In the genomic region with DNA sequence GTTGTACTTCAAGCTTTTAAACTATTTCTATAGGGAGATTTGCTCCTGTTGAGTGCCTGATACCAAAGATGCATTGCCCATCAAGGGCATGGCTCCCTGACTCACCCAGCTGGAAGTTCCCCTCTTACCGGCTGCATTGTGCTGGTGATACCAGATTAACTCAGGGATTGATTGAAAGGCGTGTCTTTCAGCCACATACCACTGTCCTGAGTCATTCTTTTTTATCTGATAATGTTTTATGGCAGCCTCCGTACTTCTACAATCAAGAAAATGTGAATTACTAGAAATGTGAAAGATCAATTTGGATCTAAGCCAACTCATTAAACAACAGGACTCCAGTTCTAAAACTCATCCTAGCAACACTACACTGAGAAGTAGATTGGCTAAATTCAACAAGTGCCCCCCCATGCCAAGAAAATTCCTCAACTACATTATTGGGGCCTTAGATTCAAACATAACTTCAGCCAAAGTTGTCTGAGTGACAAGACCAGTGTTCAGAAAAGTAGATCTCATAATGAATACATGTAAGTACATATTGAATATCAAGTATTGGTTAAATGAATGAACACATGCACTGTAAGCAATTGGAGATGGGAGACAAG, we compare ENCODE assay signal across 12 cellular contexts. TPM values are rescaled to one million over a fixed set of nuclear protein-coding genes. Genes with fewer than 3 reads are reported as not detected.
A peak's percentile ranks its signal among the peaks of the same experiment; 100 is the strongest.
DNase-seq lines count a peak whose midpoint lies in the region; ATAC-seq, FAIRE-seq and TF ChIP-seq lines count a peak whose summit lies in the region.
"Had no signal": no experiment of that assay in that cellular context is flagged by ENCODE, and none has a peak within 500 bp of the region (broad histone marks: within the 10 kb centered on the region; RNA-seq: fewer than 3 reads in every experiment).

No MANE protein-coding gene starts in this region.

- H3K27me3 Mint-ChIP-seq in neural progenitor cell (ENCODE audit: insufficient read depth, low read depth) = no peaks in the 10 kb centered on the region
- H3K27me3 Mint-ChIP-seq: activated naive CD8-positive, alpha-beta T cell treated with anti-CD3 and anti-CD28 coated beads, Interleukin-2, amount 10 ng/mL, durations not matched to agents 7 days and 5 days had no signal

- H3K4me3 ChIP-seq in K562 (no peak overlapping the region), neural progenitor cell (no peak overlapping the region), coronary artery (no peak overlapping the region)
- H3K4me3 ChIP-seq: heart left ventricle, skin epidermis had no signal

- no TSS peak for BruUV-seq in K562 (replicated peaks; lab: Mats Ljungman, UMichigan)

- no peak for FAIRE-seq in K562 (lab: Jason Lieb, UNC)

- peaks cover 11% of the 10 kb centered on the region for H3K4me1 Mint-ChIP-seq in neural progenitor cell

- in situ Hi-C loops in Caki2 (cut with HindIII; ENCODE audit: low pct_unique_long_range_greater_than_20kb, low sequenced_read_pairs) (no loop called here), K562 (cut with MboI) (no loop called here)

- no peaks in the 10 kb centered on the region for H3K9me1 ChIP-seq in K562 (ENCODE audit: control insufficient read depth, insufficient read depth, low read length)

- H3K4me3 Mint-ChIP-seq in neural progenitor cell = no peak overlapping the region
- H3K4me3 Mint-ChIP-seq: activated naive CD8-positive, alpha-beta T cell treated with anti-CD3 and anti-CD28 coated beads, Interleukin-2, amount 10 ng/mL, durations not matched to agents 7 days and 5 days had no signal

- H3K4me2 ChIP-seq in K562 (ENCODE audit: insufficient read depth, low read length) (no peak overlapping the region), neural progenitor cell (no peak overlapping the region)

- no peak overlapping the region for H3K27ac Mint-ChIP-seq in neural progenitor cell
- H3K27ac Mint-ChIP-seq: activated naive CD8-positive, alpha-beta T cell treated with anti-CD3 and anti-CD28 coated beads, Interleukin-2, amount 10 ng/mL, durations not matched to agents 7 days and 5 days had no signal

- no peaks in the 10 kb centered on the region for H3F3A ChIP-seq in neural progenitor cell (ENCODE audit: low read depth)

- no peak overlapping the region for H2AFZ ChIP-seq in K562 (ENCODE audit: low read depth, low read length)
- no peak overlapping the region for H2AFZ ChIP-seq in neural progenitor cell (replicated peaks)

- H3K4me1 ChIP-seq in K562 (replicated peaks in 1 of 2; ENCODE audit: control insufficient read depth in 2 of 2, insufficient read depth in 2 of 2, low read length in 2 of 2) = no peaks in the 10 kb centered on the region; a peak in 1 of 5 replicates
- H3K4me1 ChIP-seq in neural progenitor cell = no peaks in the 10 kb centered on the region
- H3K4me1 ChIP-seq: heart left ventricle had no signal

- H3K79me2 ChIP-seq in K562 (ENCODE audit: control insufficient read depth, insufficient read depth, low read length) (no peaks in the 10 kb centered on the region), neural progenitor cell (ENCODE audit: low read depth) (no peaks in the 10 kb centered on the region)

- intact Hi-C loops in K562 (cut with micrococcal nuclease) = no loop called here
- intact Hi-C loops in Right ventricle myocardium superior (cut with DNase I) = no loop called here

- TF ChIP-seq POLR2A in K562 (conservative IDR thresholded peaks at IDR 0.05) = no peak

- TF ChIP-seq EP300 in K562 (IDR thresholded peaks at IDR 0.05; ENCODE audit: low read length) = no peak

- H3K27me3 ChIP-seq in K562 (ENCODE audit: control insufficient read depth in 2 of 2, insufficient read depth in 2 of 2, low read length in 2 of 2) (0 out of 5 replicates have a peak, but pooled peaks cover 0 to 2% of the 10 kb centered on the region in 2 experiments), neural progenitor cell (no peaks in the 10 kb centered on the region)

- POLR2A ChIA-PET in K562 (lab: Yijun Ruan, JAX) = no interaction called here

- H3K27ac ChIP-seq in K562 (ENCODE audit: extremely low read depth, low read depth, low read length) (no peak overlapping the region), neural progenitor cell (no peak overlapping the region), coronary artery (no peak overlapping the region)
- H3K27ac ChIP-seq: heart left ventricle, skin epidermis had no signal

- H3K9me3 ChIP-seq in K562 (replicated peaks; ENCODE audit: control insufficient read depth, insufficient read depth, low read depth, low read length) (no peaks in the 10 kb centered on the region), neural progenitor cell (ENCODE audit: low read depth) (no peaks in the 10 kb centered on the region)
- H3K9me3 ChIP-seq: heart left ventricle had no signal

- peak; percentile 28; the same call in 1 of the 3 replicates for ATAC-seq in K562
- ATAC-seq in Right ventricle myocardium superior (ENCODE audit: poor library complexity) = no peak
- ATAC-seq: heart left ventricle had no signal

- H3K36me3 ChIP-seq in K562 (ENCODE audit: control insufficient read depth, insufficient read depth, low read length) = no peaks in the 10 kb centered on the region
- no peaks in the 10 kb centered on the region for H3K36me3 ChIP-seq in neural progenitor cell

- no peaks in the 10 kb centered on the region for H3K36me3 Mint-ChIP-seq in neural progenitor cell

- H4K20me1 ChIP-seq in K562 (replicated peaks; ENCODE audit: control insufficient read depth, insufficient read depth, low read length) (no peaks in the 10 kb centered on the region), neural progenitor cell (ENCODE audit: low read depth) (no peaks in the 10 kb centered on the region)

- 2% methylated on average over 3 of the region's 3 CpGs for WGBS in K562 (ENCODE audit: insufficient coverage, low coverage, missing lambda C conversion rate)

- H3K9ac ChIP-seq in K562 (ENCODE audit: insufficient read depth in 1 of 2, low read depth in 2 of 2, low read length in 2 of 2) (no peak overlapping the region), neural progenitor cell (no peak overlapping the region)

- TF ChIP-seq RAD21 in K562 (CRISPR knock-in tag; conservative IDR thresholded peaks at IDR 0.05 in 1 of 2, IDR thresholded peaks at IDR 0.05 in 1 of 2) = no peak

- DNase-seq in Caki2 (ENCODE audit: low read depth) (peak; percentile 66), NCI-H226 (peak; percentile 86), K562 (ENCODE audit: extremely low read depth in 1 of 4, low spot score in 3 of 4) (peak in 1 of 4 experiments; percentile 20), neural progenitor cell (ENCODE audit: low spot score) (peak; percentile 38), 8988T (no peak), coronary artery (ENCODE audit: low spot score) (no peak), Right ventricle myocardium superior (no peak), T-helper 1 cell (no peak)
- DNase-seq: activated naive CD8-positive, alpha-beta T cell treated with anti-CD3 and anti-CD28 coated beads, Interleukin-2, amount 10 ng/mL, durations not matched to agents 7 days and 5 days; DMS79; heart left ventricle had no signal

- H3K9me3 Mint-ChIP-seq in neural progenitor cell = no peaks in the 10 kb centered on the region
- H3K9me3 Mint-ChIP-seq: activated naive CD8-positive, alpha-beta T cell treated with anti-CD3 and anti-CD28 coated beads, Interleukin-2, amount 10 ng/mL, durations not matched to agents 7 days and 5 days had no signal

- TF ChIP-seq CTCF in K562 (IDR thresholded peaks at IDR 0.05 in 2 of 3, conservative IDR thresholded peaks at IDR 0.05 in 1 of 3; ENCODE audit: insufficient read depth in 2 of 3, low read depth in 1 of 3, low read length in 3 of 3) (no peak), neural progenitor cell (IDR thresholded peaks at IDR 0.05) (no peak), coronary artery (IDR thresholded peaks at IDR 0.05) (no peak)

- CTCF ChIA-PET in K562 (lab: Yijun Ruan, JAX; ENCODE audit: low intra/inter-chr PET ratio) = no interaction called here

TF ChIP-seq in K562, 482 proteins besides CTCF, POLR2A, EP300 and RAD21 (continues in another document):
- TF ChIP-seq CBFA2T2 (conservative IDR thresholded peaks at IDR 0.05) (0 out of 2 replicates have a peak, but pooled peaks have one; percentile 27), CBX2 (IDR thresholded peaks at IDR 0.05; ENCODE audit: insufficient read depth, low read length, poor library complexity, severe bottlenecking) (no peak), SMARCE1 (IDR thresholded peaks at IDR 0.05) (peak; percentile 30; the same call in 1 of the 2 replicates), TEAD1 (CRISPR knock-in tag; IDR thresholded peaks at IDR 0.05) (peak in 1 of 2 experiments; percentile 53; a peak in 1 of 4 replicates), ARID1B (IDR thresholded peaks at IDR 0.05) (peak; percentile 45)

RNA-seq across cellular contexts. Expression of a gene that starts 40.0 kb away (rescaled TPM):
- 0.38 TPM in 1 of 2 replicates, not detected in the other for total RNA-seq in Caki2 (2014; rRNA removed; shearing (Covaris generic); ENCODE audit: low replicate concordance)
- total RNA-seq in K562 (2011; cell fraction: chromatin; rRNA removed; ENCODE audit: low replicate concordance) = 1.1 TPM in 2 replicates
- 0.17 TPM in 1 of 2 replicates, not detected in the other for total RNA-seq in K562 (2011; cell fraction: nucleolus; rRNA removed)
- 0.95 and 1.5 TPM in 2 replicates for total RNA-seq in K562 (2011; cell fraction: nucleoplasm; rRNA removed)
- 0.61 TPM in 1 of 2 replicates, not detected in the other for total RNA-seq in K562 (2014; rRNA removed)
- total RNA-seq in K562 (2014; rRNA removed; fragmentation: Illumina TruSeq; extraction: Trizol) = 0.36 and 0.64 TPM in 2 replicates
- total RNA-seq in K562 (2015; rRNA removed; fragmentation: Illumina TruSeq; extraction: Trizol) = 1.1 TPM in 2 replicates
- total RNA-seq in K562 (2021) = 0.40 and 0.67 TPM in 2 replicates
- 0.25 and 0.60 TPM in 2 replicates for polyA plus RNA-seq in K562 (2011; rRNA removed)
- 0.04 and 0.31 TPM in 2 replicates for polyA plus RNA-seq in K562 (2011; cell fraction: cytosol; rRNA removed)
- polyA plus RNA-seq in K562 (2011; cell fraction: nucleus; rRNA removed) = 0.90 and 2.1 TPM in 2 replicates
- 0.51 and 1.6 TPM in 2 replicates for polyA plus RNA-seq in K562 (2012)
- 0.66 and 0.91 TPM in 2 replicates for polyA plus RNA-seq in K562 (2014; fragmentation: Illumina TruSeq; extraction: Trizol)
- under 1 TPM; 0.24 to 0.51 TPM for polyA plus RNA-seq in K562 (2014; fragmentation: Nextera tagmentation; extraction: Ambion mirVana)
- polyA plus RNA-seq in K562 (2014; rRNA removed) = 0.16 and 0.77 TPM in 2 replicates
- polyA minus RNA-seq in K562 (2011; rRNA and poly(A)+ RNA removed) = 0.28 and 1.1 TPM in 2 replicates
- polyA minus RNA-seq in K562 (2011; cell fraction: cytosol; rRNA and poly(A)+ RNA removed) = 1.7 TPM in 1 of 2 replicates, not detected in the other
- 0.27 and 1.2 TPM in 2 replicates for polyA minus RNA-seq in K562 (2011; cell fraction: nucleus; rRNA and poly(A)+ RNA removed)
- total RNA-seq in neural progenitor cell (ENCODE audit: low replicate concordance) = not detected in 2 replicates
- total RNA-seq in Right ventricle myocardium superior = 0.43 TPM

Comparison
In these comparisons a context has a peak if more than half of its experiments do, and no peak if none do; other contexts are left out.
1. DNase-seq: peak in Caki2 (single experiment), NCI-H226 (single experiment) and neural progenitor cell (single experiment); none in 8988T (single experiment), coronary artery (single experiment), Right ventricle myocardium superior (single experiment) and T-helper 1 cell (0 of 5).